1 cellular context compared by ENCODE assay signal in genomic region chr1:29230553-29231378, GRCh38.
TF ChIP-seq lines count a peak whose summit lies in the region.

Gene MECR, minus strand, starts transcription at chr1:29230934. Its CDS starts 28 bp downstream, at chr1:29230906.

TF ChIP-seq in HepG2, 621 proteins besides CTCF, POLR2A, EP300 and RAD21 (continued from another document and continues in another):
- TF ChIP-seq ZNF407 (CRISPR knock-in tag; IDR thresholded peaks at IDR 0.05; ENCODE audit: not compliant biosample characterization) (no peak), KLF11 (CRISPR knock-in tag; IDR thresholded peaks at IDR 0.05) (0 out of 2 replicates have a peak, but pooled peaks have one; percentile 63), ZNF251 (CRISPR knock-in tag; IDR thresholded peaks at IDR 0.05) (no peak), ZNF784 (CRISPR knock-in tag; IDR thresholded peaks at IDR 0.05; ENCODE audit: borderline replicate concordance) (no peak), ZFP41 (CRISPR knock-in tag; IDR thresholded peaks at IDR 0.05; ENCODE audit: borderline replicate concordance) (no peak), FOXP1 (IDR thresholded peaks at IDR 0.05) (no peak), FOXP1 (CRISPR knock-in tag; IDR thresholded peaks at IDR 0.05) (no peak), ZSCAN31 (CRISPR knock-in tag; IDR thresholded peaks at IDR 0.05; ENCODE audit: low read depth) (no peak), PAXIP1 (CRISPR knock-in tag; conservative IDR thresholded peaks at IDR 0.05) (no peak), KLF12 (CRISPR knock-in tag; IDR thresholded peaks at IDR 0.05; ENCODE audit: borderline replicate concordance) (peak; percentile 92; the same call in 1 of the 2 replicates), ZNF512 (CRISPR knock-in tag; IDR thresholded peaks at IDR 0.05) (no peak), ZBTB42 (CRISPR knock-in tag; IDR thresholded peaks at IDR 0.05) (no peak), EHMT2 (IDR thresholded peaks at IDR 0.05; ENCODE audit: borderline replicate concordance, low read depth, low read length) (no peak), ZIK1 (CRISPR knock-in tag; IDR thresholded peaks at IDR 0.05; ENCODE audit: borderline replicate concordance, low read depth) (no peak), CHCHD3 (CRISPR knock-in tag; IDR thresholded peaks at IDR 0.05) (no peak), GABPB1 (CRISPR knock-in tag; IDR thresholded peaks at IDR 0.05) (peak; percentile 85), NBN (conservative IDR thresholded peaks at IDR 0.05) (no peak), ZNF33A (CRISPR knock-in tag; IDR thresholded peaks at IDR 0.05; ENCODE audit: borderline replicate concordance) (no peak), U2AF2 (IDR thresholded peaks at IDR 0.05; ENCODE audit: low read depth, low read length) (no peak), MED13 (CRISPR knock-in tag; IDR thresholded peaks at IDR 0.05) (no peak), ZNF354B (CRISPR knock-in tag; IDR thresholded peaks at IDR 0.05) (no peak), NR0B2 (CRISPR knock-in tag; IDR thresholded peaks at IDR 0.05) (peak; percentile 86; the same call in 1 of the 2 replicates), ETS1 (CRISPR knock-in tag; IDR thresholded peaks at IDR 0.05) (no peak), ZNF720 (CRISPR knock-in tag; IDR thresholded peaks at IDR 0.05) (no peak), POGZ (CRISPR knock-in tag; IDR thresholded peaks at IDR 0.05) (peak; percentile 66), PPARG (CRISPR knock-in tag; conservative IDR thresholded peaks at IDR 0.05) (no peak), CBX2 (IDR thresholded peaks at IDR 0.05; ENCODE audit: low read depth, low read length) (no peak), CBX2 (CRISPR knock-in tag; IDR thresholded peaks at IDR 0.05; ENCODE audit: low read depth) (no peak), ZFP36 (IDR thresholded peaks at IDR 0.05; ENCODE audit: borderline replicate concordance, low read depth, low read length, partially characterized antibody) (no peak), ZNF33B (CRISPR knock-in tag; IDR thresholded peaks at IDR 0.05) (peak; percentile 70; the same call in 1 of the 2 replicates), KLF6 (CRISPR knock-in tag; IDR thresholded peaks at IDR 0.05) (peak; percentile 82; the same call in 1 of the 2 replicates), RCOR2 (CRISPR knock-in tag; IDR thresholded peaks at IDR 0.05) (0 out of 2 replicates have a peak, but pooled peaks have one; percentile 49), ZNF124 (CRISPR knock-in tag; IDR thresholded peaks at IDR 0.05) (no peak; the same call in 1 of the 2 replicates), ZSCAN20 (CRISPR knock-in tag; IDR thresholded peaks at IDR 0.05; ENCODE audit: borderline replicate concordance) (no peak), KLF13 (CRISPR knock-in tag; IDR thresholded peaks at IDR 0.05) (0 out of 2 replicates have a peak, but pooled peaks have one; percentile 29), ZNF749 (CRISPR knock-in tag; IDR thresholded peaks at IDR 0.05; ENCODE audit: borderline replicate concordance) (no peak), ZNF441 (CRISPR knock-in tag; IDR thresholded peaks at IDR 0.05; ENCODE audit: borderline replicate concordance) (peak; percentile 74; the same call in 1 of the 2 replicates), ZNF484 (CRISPR knock-in tag; IDR thresholded peaks at IDR 0.05; ENCODE audit: borderline replicate concordance, low read depth) (no peak), HDAC6 (IDR thresholded peaks at IDR 0.05; ENCODE audit: low read depth, low read length) (no peak), ZNF83 (CRISPR knock-in tag; IDR thresholded peaks at IDR 0.05; ENCODE audit: borderline replicate concordance) (no peak), MAFF (IDR thresholded peaks at IDR 0.05; ENCODE audit: low read depth, low read length) (no peak), GATAD1 (CRISPR knock-in tag; IDR thresholded peaks at IDR 0.05) (peak; percentile 96), ZSCAN30 (CRISPR knock-in tag; IDR thresholded peaks at IDR 0.05) (no peak), ZNF460 (CRISPR knock-in tag; IDR thresholded peaks at IDR 0.05; ENCODE audit: borderline replicate concordance) (no peak; the same call in 1 of the 2 replicates), ZBTB1 (CRISPR knock-in tag; IDR thresholded peaks at IDR 0.05; ENCODE audit: borderline replicate concordance) (no peak), ATF5 (CRISPR knock-in tag; IDR thresholded peaks at IDR 0.05; ENCODE audit: low read depth) (no peak), HES4 (CRISPR knock-in tag; IDR thresholded peaks at IDR 0.05; ENCODE audit: borderline replicate concordance) (peak; percentile 54; the same call in 1 of the 2 replicates), KLF16 (CRISPR knock-in tag; IDR thresholded peaks at IDR 0.05) (peak in 1 of 2 experiments; percentile 79; a peak in 1 of 4 replicates), FUBP1 (CRISPR knock-in tag; IDR thresholded peaks at IDR 0.05; ENCODE audit: borderline replicate concordance) (no peak), NAIF1 (CRISPR knock-in tag; IDR thresholded peaks at IDR 0.05; ENCODE audit: borderline replicate concordance) (no peak), DNMT3B (CRISPR knock-in tag; conservative IDR thresholded peaks at IDR 0.05) (peak; percentile 70), GTF2F1 (IDR thresholded peaks at IDR 0.05; ENCODE audit: low read length) (no peak), CBX1 (IDR thresholded peaks at IDR 0.05; ENCODE audit: low read depth) (peak; percentile 80)
